In genomic region chr9:98974106-98974505, GRCh38 we compare ENCODE assay signal across 14 cellular contexts. TPM values are rescaled to one million over a fixed set of nuclear protein-coding genes. Genes with fewer than 3 reads are reported as not detected.
A peak's percentile ranks its signal among the peaks of the same experiment; 100 is the strongest.
DNase-seq lines count a peak whose midpoint lies in the region; TF ChIP-seq lines count a peak whose summit lies in the region.
"Had no signal": no experiment of that assay in that cellular context is flagged by ENCODE, and none has a peak within 500 bp of the region (broad histone marks: within the 10 kb centered on the region; RNA-seq: fewer than 3 reads in every experiment).

No MANE protein-coding gene starts in this region.

- intact Hi-C loops in ascending aorta (cut with DNase I): loop anchor here (2.0 to 10.0 kb wide), 3 partner anchors 167 to 931 kb away; partner anchors contain the start of gene STX17

- no peak for TF ChIP-seq POLR2A in suprapubic skin (IDR thresholded peaks at IDR 0.05)

- peaks cover 39% of the 10 kb centered on the region for H3K4me1 ChIP-seq in BLaER1
- peaks cover 0 to 29% of the 10 kb centered on the region in 2 donors for H3K4me1 ChIP-seq in ascending aorta
- H3K4me1 ChIP-seq in muscle layer of colon (ENCODE audit: insufficient read depth, low read length): peaks cover 86% of the 10 kb centered on the region
- peaks cover 48% of the 10 kb centered on the region for H3K4me1 ChIP-seq in suprapubic skin

- peak overlapping the region; percentile 71 for H3K4me2 ChIP-seq in BLaER1

- H3K27ac ChIP-seq in BLaER1 (no peak overlapping the region), ascending aorta (peak overlapping the region; percentile 38 to 55), muscle layer of colon (ENCODE audit: low read depth, low read length) (peak overlapping the region; percentile 59), suprapubic skin (peak overlapping the region; percentile 50)
- H3K27ac ChIP-seq: PC-9 had no signal

- TF ChIP-seq EP300 in suprapubic skin (IDR thresholded peaks at IDR 0.05): no peak

- H3K4me3 ChIP-seq in BLaER1 (no peak overlapping the region), ascending aorta (no peak overlapping the region), muscle layer of colon (ENCODE audit: low read depth in 1 of 2, low read length in 2 of 2) (peak overlapping the region in 1 of 2 donors; percentile 21), suprapubic skin (no peak overlapping the region)
- H3K4me3 ChIP-seq: PC-9 had no signal

- 74% methylated on average over 6 of the region's 6 CpGs for WGBS in suprapubic skin

- H3K36me3 ChIP-seq in BLaER1: no peaks in the 10 kb centered on the region
- no peaks in the 10 kb centered on the region for H3K36me3 ChIP-seq in ascending aorta
- H3K36me3 ChIP-seq in muscle layer of colon (ENCODE audit: insufficient read depth, low read length): no peaks in the 10 kb centered on the region
- H3K36me3 ChIP-seq in suprapubic skin: no peaks in the 10 kb centered on the region

- H3K27me3 ChIP-seq in BLaER1: peaks cover 28% of the 10 kb centered on the region
- H3K27me3 ChIP-seq in ascending aorta: no peaks in the 10 kb centered on the region
- H3K27me3 ChIP-seq in muscle layer of colon (ENCODE audit: control insufficient read depth in 1 of 2, insufficient read depth in 2 of 2, low read length in 2 of 2): no peaks in the 10 kb centered on the region
- H3K27me3 ChIP-seq in suprapubic skin: peaks cover 7% of the 10 kb centered on the region

- no peak for DNase-seq in ascending aorta (ENCODE audit: low spot score in 2 of 2)
- no peak for DNase-seq in suprapubic skin (ENCODE audit: low spot score in 2 of 2)
- no peak for DNase-seq in stimulated activated CD8-positive, alpha-beta memory T cell treated with anti-CD3 and anti-CD28 coated beads, Interleukin-4, amount 100 ng/mL, for 48 hours
- DNase-seq in activated CD4-positive, alpha-beta T cell treated with anti-CD3 and anti-CD28 coated beads for 1 hour: no peak
- no peak for DNase-seq in NCI-H226
- DNase-seq: ACHN, GF-D8, HFFc6, NCI-H1105 treated with DMSO at 0.1 percent for 48 hours, NCI-H446, PC-9 had no signal

- H3K9ac ChIP-seq in BLaER1 (no peak overlapping the region), muscle layer of colon (ENCODE audit: low read length) (no peak overlapping the region)

- H3K9me3 ChIP-seq in BLaER1 (no peaks in the 10 kb centered on the region), ascending aorta (no peaks in the 10 kb centered on the region), muscle layer of colon (ENCODE audit: low read length) (no peaks in the 10 kb centered on the region), suprapubic skin (no peaks in the 10 kb centered on the region)

- peaks cover 29% of the 10 kb centered on the region for H4K20me1 ChIP-seq in BLaER1

- TF ChIP-seq CTCF in ascending aorta (IDR thresholded peaks at IDR 0.05) (no peak), suprapubic skin (IDR thresholded peaks at IDR 0.05) (no peak)

RNA-seq across cellular contexts. Expression of gene COL15A1, which starts 30.4 kb away (rescaled TPM):
- total RNA-seq in ascending aorta (58.6 TPM), suprapubic skin (10 to 100 TPM in 2 of 4 donors, 1 to 10 TPM in 2; 8.0 to 15.0 (median 9.3) TPM)
- total RNA-seq: CD4-positive, alpha-beta memory T cell; PC-9 had no signal
